ENCODE assay signal across 11 cellular contexts in genomic region chr19:3098141-3098514, GRCh38. TPM values are rescaled to one million over a fixed set of nuclear protein-coding genes. Genes with fewer than 3 reads are reported as not detected.
A peak's percentile ranks its signal among the peaks of the same experiment; 100 is the strongest.
DNase-seq lines count a peak whose midpoint lies in the region; ATAC-seq and TF ChIP-seq lines count a peak whose summit lies in the region.
"Had no signal": no experiment of that assay in that cellular context is flagged by ENCODE, and none has a peak within 500 bp of the region (broad histone marks: within the 10 kb centered on the region; RNA-seq: fewer than 3 reads in every experiment).

No MANE protein-coding gene starts in this region.

- H3K9ac ChIP-seq in BLaER1: peak overlapping the region; percentile 90

- H3K36me3 ChIP-seq in BLaER1 (no peaks in the 10 kb centered on the region), breast epithelium (no peaks in the 10 kb centered on the region), left ventricle myocardium inferior (no peaks in the 10 kb centered on the region), sigmoid colon (no peaks in the 10 kb centered on the region)

- H3K4me3 ChIP-seq in BLaER1 (peak overlapping the region; percentile 96), breast epithelium (peak overlapping the region; percentile 33 to 98 (median 65)), left ventricle myocardium inferior (peak overlapping the region; percentile 100), sigmoid colon (peak overlapping the region; percentile 20 to 75 (median 30))

- H3K27me3 ChIP-seq in BLaER1 (no peaks in the 10 kb centered on the region), breast epithelium (no peaks in the 10 kb centered on the region), left ventricle myocardium inferior (ENCODE audit: low read depth) (no peaks in the 10 kb centered on the region), sigmoid colon (no peaks in the 10 kb centered on the region)

- H4K20me1 ChIP-seq in BLaER1: peaks cover 86% of the 10 kb centered on the region

- intact Hi-C loops in breast epithelium (cut with DNase I; ENCODE audit: low total_unique reads): no loop called here
- intact Hi-C loops in left ventricle myocardium inferior (cut with micrococcal nuclease): no loop called here
- intact Hi-C loops in sigmoid colon (cut with DNase I): no loop called here

- H3K4me2 ChIP-seq in BLaER1: peak overlapping the region; percentile 100

- no peak for DNase-seq in breast epithelium (ENCODE audit: low spot score in 2 of 2)
- peak; percentile 57 for DNase-seq in left ventricle myocardium inferior
- DNase-seq in sigmoid colon: no peak
- no peak for DNase-seq in SK-N-DZ (ENCODE audit: low spot score)
- no peak for DNase-seq in effector CD8-positive, alpha-beta T cell (lab: John Stamatoyannopoulos, UW)
- no peak for DNase-seq in NOMO-1 (lab: John Stamatoyannopoulos, UW; ENCODE audit: unreplicated experiment in 2 of 2)
- DNase-seq: NCI-H1048, T-helper 9 cell had no signal

- TF ChIP-seq POLR2A in breast epithelium (IDR thresholded peaks at IDR 0.05) (no peak), sigmoid colon (IDR thresholded peaks at IDR 0.05) (no peak)

- H3K9me3 ChIP-seq in BLaER1 (no peaks in the 10 kb centered on the region), breast epithelium (no peaks in the 10 kb centered on the region), left ventricle myocardium inferior (replicated peaks) (no peaks in the 10 kb centered on the region), sigmoid colon (no peaks in the 10 kb centered on the region)

- TF ChIP-seq CTCF in breast epithelium (IDR thresholded peaks at IDR 0.05) (peak in 1 of 3 donors; percentile 45), left ventricle myocardium inferior (IDR thresholded peaks at IDR 0.05; ENCODE audit: borderline replicate concordance) (peak; percentile 32), sigmoid colon (IDR thresholded peaks at IDR 0.05) (no peak)

- TF ChIP-seq EP300 in sigmoid colon (IDR thresholded peaks at IDR 0.05): no peak

- 26 to 64% methylated on average over 18 of the region's 18 CpGs for WGBS in sigmoid colon, 2 donors

- no peak for ATAC-seq in HG02884 (IDR thresholded peaks at IDR 0.05; ENCODE audit: unreplicated experiment)
- ATAC-seq: stimulated activated effector memory CD8-positive, alpha-beta T cell treated with anti-CD3 and anti-CD28 coated beads, Interleukin-12 subunit alpha, Interleukin-12 subunit beta, amount 100 ng/mL, for 72 hours had no signal

- H3K27ac ChIP-seq in BLaER1: peak overlapping the region; percentile 92
- peak overlapping the region; percentile 89 to 96 for H3K27ac ChIP-seq in breast epithelium
- H3K27ac ChIP-seq in left ventricle myocardium inferior (replicated peaks): peak overlapping the region; percentile 99
- peak overlapping the region; percentile 65 to 86 (median 83) for H3K27ac ChIP-seq in sigmoid colon

- H3K4me1 ChIP-seq in BLaER1 (peaks cover 92% of the 10 kb centered on the region), breast epithelium (peaks cover 24 to 37% of the 10 kb centered on the region in 2 donors), left ventricle myocardium inferior (peaks cover 91% of the 10 kb centered on the region), sigmoid colon (peaks cover 2 to 86% (median 72%) of the 10 kb centered on the region in 4 donors)

RNA-seq across cellular contexts. Expression of gene GNA11, which starts 4.0 kb away (rescaled TPM):
- total RNA-seq in breast epithelium: 10 to 100 TPM; 40.5 to 52.0 (median 42.3) TPM
- total RNA-seq in left ventricle myocardium inferior: 58.1 TPM
- total RNA-seq in sigmoid colon: 10 to 100 TPM; 43.2 to 52.5 (median 45.4) TPM
- 100 to 1,000 TPM in 2 of 3 donors, 10 to 100 TPM in 1; 90.1 to 151 (median 150) TPM for polyA plus RNA-seq in sigmoid colon
- 19.1 and 24.7 TPM in 2 replicates for polyA plus RNA-seq in SK-N-DZ (2014; cell fraction: cytosol; rRNA removed)
- polyA plus RNA-seq in SK-N-DZ (2014; cell fraction: nucleus; rRNA removed): 24.0 and 25.2 TPM in 2 replicates

RNA-seq across cellular contexts. Expression of gene TLE5, which starts 35.8 kb away (rescaled TPM):
- total RNA-seq in breast epithelium (100 to 1,000 TPM; 329 to 407 (median 397) TPM), left ventricle myocardium inferior (799 TPM), sigmoid colon (100 to 1,000 TPM; 581 to 711 (median 629) TPM)
- 100 to 1,000 TPM; 561 to 714 (median 581) TPM for polyA plus RNA-seq in sigmoid colon
- 197 and 209 TPM in 2 replicates for polyA plus RNA-seq in SK-N-DZ (2014; cell fraction: cytosol; rRNA removed)
- 168 and 213 TPM in 2 replicates for polyA plus RNA-seq in SK-N-DZ (2014; cell fraction: nucleus; rRNA removed)

RNA-seq across cellular contexts. Expression of gene GNA15, which starts 37.7 kb away (rescaled TPM):
- total RNA-seq in breast epithelium (10 to 100 TPM in 1 of 3 donors, 1 to 10 TPM in 2; 7.8 to 16.2 (median 8.5) TPM), left ventricle myocardium inferior (1.2 TPM), sigmoid colon (1 to 10 TPM in 3 of 4 donors, under 1 TPM in 1; 0.55 to 6.0 (median 4.4) TPM)
- 1 to 10 TPM; 4.2 to 5.6 (median 5.1) TPM for polyA plus RNA-seq in sigmoid colon
- 0.24 TPM in 1 of 2 replicates, not detected in the other for polyA plus RNA-seq in SK-N-DZ (2014; cell fraction: cytosol; rRNA removed)
- not detected in 2 replicates for polyA plus RNA-seq in SK-N-DZ (2014; cell fraction: nucleus; rRNA removed)

Comparison
In these comparisons a context has a peak if more than half of its experiments do, and no peak if none do; other contexts are left out.
1. H3K4me3 ChIP-seq: peak in every context shown above with its lines; median percentile 100 in left ventricle myocardium inferior; 96 in BLaER1; 65 in breast epithelium; 30 in sigmoid colon.